17 cellular contexts compared by ENCODE assay signal in genomic region chr15:62961134-62961533, GRCh38.
DNase-seq lines count a peak whose midpoint lies in the region; ATAC-seq, FAIRE-seq and TF ChIP-seq lines count a peak whose summit lies in the region.
"Had no signal": no experiment of that assay in that cellular context is flagged by ENCODE, and none has a peak within 500 bp of the region (broad histone marks: within the 10 kb centered on the region; RNA-seq: fewer than 3 reads in every experiment).

No MANE protein-coding gene starts in this region.

- H3K9me3 ChIP-seq in astrocyte (ENCODE audit: insufficient read depth, low read depth, low read length) (no peaks in the 10 kb centered on the region), right lobe of liver (no peaks in the 10 kb centered on the region), trophoblast cell (ENCODE audit: insufficient read depth, low read depth, low read length) (no peaks in the 10 kb centered on the region), smooth muscle cell (replicated peaks; ENCODE audit: low read depth) (no peaks in the 10 kb centered on the region)

- WGBS in right lobe of liver (ENCODE audit: insufficient coverage, low coverage, low lambda C conversion rate, missing lambda C conversion rate): 51% methylated on average over 8 of the region's 9 CpGs
- WGBS in trophoblast cell (ENCODE audit: extremely low coverage, insufficient coverage, insufficient read length): no CpG with 5 or more reads among the region's 9 CpGs
- 92% methylated on average over 9 of the region's 9 CpGs for WGBS in smooth muscle cell (ENCODE audit: low lambda C conversion rate)

- BruUV-seq in MCF 10A (replicated peaks; lab: Mats Ljungman, UMichigan): no TSS peak

- H2BK5ac ChIP-seq in trophoblast cell (ENCODE audit: low read depth, low read length, poor library complexity): no peak overlapping the region

- no peak overlapping the region for H3K23ac ChIP-seq in trophoblast cell (ENCODE audit: low read length)

- DNase-seq in astrocyte (ENCODE audit: low read depth) (no peak), right lobe of liver (peak in 2 of 3 donors; percentile 60 to 65), trophoblast cell (no peak), smooth muscle cell (lab: John Stamatoyannopoulos, UW; ENCODE audit: unreplicated experiment) (no peak), MCF 10A (ENCODE audit: unreplicated experiment) (no peak), LoVo (ENCODE audit: low spot score) (no peak)
- DNase-seq: C1 segment of cervical spinal cord; Calu3; CD4-positive, alpha-beta memory T cell; COR-L47; DMS53; DMS79 treated with DMSO at 0.1 percent for 48 hours; H7; HCEC 1CT had no signal

- no peak for TF ChIP-seq POLR2A in right lobe of liver (IDR thresholded peaks at IDR 0.05)

- peaks cover 8% of the 10 kb centered on the region for H3K27me3 Mint-ChIP-seq in astrocyte (ENCODE audit: low read depth, unreplicated experiment)
- no peaks in the 10 kb centered on the region for H3K27me3 Mint-ChIP-seq in MCF 10A (ENCODE audit: insufficient read depth, unreplicated experiment)

- no peak overlapping the region for H3K14ac ChIP-seq in trophoblast cell (ENCODE audit: low read length)

- H3K4me2 ChIP-seq in astrocyte (ENCODE audit: low read length) (no peak overlapping the region), trophoblast cell (ENCODE audit: low read length) (no peak overlapping the region), smooth muscle cell (no peak overlapping the region)

- peak in 2 of 4 donors; percentile 7 to 59 for ATAC-seq in right lobe of liver

- H3K4me3 Mint-ChIP-seq in astrocyte (ENCODE audit: unreplicated experiment): peak overlapping the region; percentile 60
- no peak overlapping the region for H3K4me3 Mint-ChIP-seq in MCF 10A (ENCODE audit: unreplicated experiment)
- H3K4me3 Mint-ChIP-seq: CD4-positive, alpha-beta memory T cell had no signal

- H4K91ac ChIP-seq in trophoblast cell (ENCODE audit: low read depth, low read length): peak overlapping the region; percentile 45

- no peaks in the 10 kb centered on the region for H3F3A ChIP-seq in smooth muscle cell (ENCODE audit: low read depth)

- H3K27ac ChIP-seq in astrocyte (ENCODE audit: low read depth, low read length): no peak overlapping the region
- no peak overlapping the region for H3K27ac ChIP-seq in right lobe of liver
- H3K27ac ChIP-seq in trophoblast cell (ENCODE audit: low read depth, low read length): no peak overlapping the region
- no peak overlapping the region for H3K27ac ChIP-seq in smooth muscle cell (ENCODE audit: low read depth)

- FAIRE-seq in astrocyte (lab: Jason Lieb, UNC): no peak
- FAIRE-seq: G401.6, GM12892, H1 had no signal

- H3K4me1 ChIP-seq in astrocyte (ENCODE audit: insufficient read depth, low read length) (peaks cover 4% of the 10 kb centered on the region), right lobe of liver (peaks cover 0 to 18% (median 8%) of the 10 kb centered on the region in 4 donors), trophoblast cell (ENCODE audit: control insufficient read depth in 1 of 2, insufficient read depth in 2 of 2, low read length in 2 of 2) (peaks cover 3 to 16% of the 10 kb centered on the region in 2 experiments), smooth muscle cell (ENCODE audit: low read depth) (no peaks in the 10 kb centered on the region)

- H3K9ac ChIP-seq in astrocyte (ENCODE audit: low read length) (no peak overlapping the region), trophoblast cell (ENCODE audit: low read length) (no peak overlapping the region), smooth muscle cell (ENCODE audit: low read depth) (no peak overlapping the region)

- no peak for TF ChIP-seq CTCF in astrocyte (IDR thresholded peaks at IDR 0.05; ENCODE audit: insufficient read depth, low read depth, low read length)
- TF ChIP-seq CTCF in right lobe of liver (IDR thresholded peaks at IDR 0.05): no peak
- TF ChIP-seq CTCF in smooth muscle cell (IDR thresholded peaks at IDR 0.05; ENCODE audit: borderline replicate concordance, insufficient read depth, poor library complexity, severe bottlenecking): no peak
- no peak for TF ChIP-seq CTCF in MCF 10A (IDR thresholded peaks at IDR 0.05; ENCODE audit: unreplicated experiment)

- H3K27ac Mint-ChIP-seq in astrocyte (ENCODE audit: unreplicated experiment) (no peak overlapping the region), MCF 10A (ENCODE audit: low read depth, unreplicated experiment) (no peak overlapping the region)
- H3K27ac Mint-ChIP-seq: CD4-positive, alpha-beta memory T cell had no signal

- intact Hi-C loops in right lobe of liver (cut with DNase I): no loop called here
- intact Hi-C loops in MCF 10A (cut with micrococcal nuclease): no loop called here

- no peaks in the 10 kb centered on the region for H3K36me3 Mint-ChIP-seq in astrocyte (ENCODE audit: low read depth, unreplicated experiment)
- no peaks in the 10 kb centered on the region for H3K36me3 Mint-ChIP-seq in MCF 10A (ENCODE audit: insufficient read depth, unreplicated experiment)
- H3K36me3 Mint-ChIP-seq: CD4-positive, alpha-beta memory T cell had no signal

- no peaks in the 10 kb centered on the region for H3K36me3 ChIP-seq in astrocyte (ENCODE audit: insufficient read depth, low read length)
- H3K36me3 ChIP-seq in right lobe of liver: no peaks in the 10 kb centered on the region
- no peaks in the 10 kb centered on the region for H3K36me3 ChIP-seq in trophoblast cell (ENCODE audit: control insufficient read depth in 1 of 2, insufficient read depth in 2 of 2, low read length in 2 of 2)
- no peaks in the 10 kb centered on the region for H3K36me3 ChIP-seq in smooth muscle cell (ENCODE audit: low read depth)

- H3K79me2 ChIP-seq in astrocyte (ENCODE audit: insufficient read depth, low read length): no peaks in the 10 kb centered on the region
- H3K79me2 ChIP-seq in trophoblast cell (ENCODE audit: control insufficient read depth, insufficient read depth, low read length, poor library complexity): no peaks in the 10 kb centered on the region
- no peaks in the 10 kb centered on the region for H3K79me2 ChIP-seq in smooth muscle cell (ENCODE audit: low read depth)

- no peak overlapping the region for H3K4ac ChIP-seq in trophoblast cell (ENCODE audit: low read depth, low read length)

- H2BK120ac ChIP-seq in trophoblast cell (ENCODE audit: insufficient read depth, low read length, poor library complexity): peak overlapping the region; percentile 10

- no peak overlapping the region for H3K18ac ChIP-seq in trophoblast cell (ENCODE audit: low read length)

- peak overlapping the region; percentile 40 for H2AK5ac ChIP-seq in trophoblast cell (ENCODE audit: low read length)

- CTCF ChIA-PET in MCF 10A (lab: Yijun Ruan, JAX): interaction anchor here (0.6 to 1.0 kb wide), 3 partner anchors 16 to 74 kb away, joined by 3 to 4 read pairs (median 3); no protein-coding TSS in a partner anchor

- POLR2A ChIA-PET in MCF 10A (lab: Yijun Ruan, JAX): no interaction called here

- H4K20me1 ChIP-seq in astrocyte (ENCODE audit: insufficient read depth, low read length): no peaks in the 10 kb centered on the region
- H4K20me1 ChIP-seq in smooth muscle cell (ENCODE audit: low read depth): no peaks in the 10 kb centered on the region

- H4K12ac ChIP-seq in trophoblast cell (ENCODE audit: low read depth, low read length): no peak overlapping the region

- H3K9me3 Mint-ChIP-seq in astrocyte (ENCODE audit: unreplicated experiment): no peaks in the 10 kb centered on the region
- H3K9me3 Mint-ChIP-seq in MCF 10A (ENCODE audit: unreplicated experiment): no peaks in the 10 kb centered on the region
- H3K9me3 Mint-ChIP-seq: CD4-positive, alpha-beta memory T cell had no signal

- H2BK12ac ChIP-seq in trophoblast cell (ENCODE audit: low read length): peak overlapping the region; percentile 52

- H2AFZ ChIP-seq in astrocyte (ENCODE audit: low read depth, low read length): no peak overlapping the region
- no peak overlapping the region for H2AFZ ChIP-seq in trophoblast cell (ENCODE audit: insufficient read depth, low read length, poor library complexity)
- no peak overlapping the region for H2AFZ ChIP-seq in smooth muscle cell (ENCODE audit: low read depth)

- H4K8ac ChIP-seq in trophoblast cell (ENCODE audit: low read depth, low read length): no peak overlapping the region

- H3K4me1 Mint-ChIP-seq in astrocyte (ENCODE audit: low read depth, unreplicated experiment) (peaks cover 16% of the 10 kb centered on the region), MCF 10A (ENCODE audit: insufficient read depth, unreplicated experiment) (no peaks in the 10 kb centered on the region)
- H3K4me1 Mint-ChIP-seq: CD4-positive, alpha-beta memory T cell had no signal

- H3K4me3 ChIP-seq in astrocyte (ENCODE audit: insufficient read depth, low read depth, low read length): no peak overlapping the region
- no peak overlapping the region for H3K4me3 ChIP-seq in right lobe of liver
- no peak overlapping the region for H3K4me3 ChIP-seq in trophoblast cell (ENCODE audit: low read depth, low read length)
- no peak overlapping the region for H3K4me3 ChIP-seq in smooth muscle cell

- H3K27me3 ChIP-seq in astrocyte (ENCODE audit: insufficient read depth, low read length): no peaks in the 10 kb centered on the region
- H3K27me3 ChIP-seq in right lobe of liver: no peaks in the 10 kb centered on the region
- H3K27me3 ChIP-seq in trophoblast cell (ENCODE audit: insufficient read depth, low read length): no peaks in the 10 kb centered on the region
- no peaks in the 10 kb centered on the region for H3K27me3 ChIP-seq in smooth muscle cell (ENCODE audit: low read depth)

- peaks cover 4% of the 10 kb centered on the region for H3K79me1 ChIP-seq in trophoblast cell (ENCODE audit: low read length)

Comparison
In these comparisons a context has a peak if more than half of its experiments do, and no peak if none do; other contexts are left out.
1. DNase-seq: peak in right lobe of liver (2 of 3); none in astrocyte (single experiment), trophoblast cell (0 of 2), smooth muscle cell (single experiment), MCF 10A (single experiment) and LoVo (single experiment).